Comparison of ENCODE assay signal across 14 cellular contexts in the genomic region with DNA sequence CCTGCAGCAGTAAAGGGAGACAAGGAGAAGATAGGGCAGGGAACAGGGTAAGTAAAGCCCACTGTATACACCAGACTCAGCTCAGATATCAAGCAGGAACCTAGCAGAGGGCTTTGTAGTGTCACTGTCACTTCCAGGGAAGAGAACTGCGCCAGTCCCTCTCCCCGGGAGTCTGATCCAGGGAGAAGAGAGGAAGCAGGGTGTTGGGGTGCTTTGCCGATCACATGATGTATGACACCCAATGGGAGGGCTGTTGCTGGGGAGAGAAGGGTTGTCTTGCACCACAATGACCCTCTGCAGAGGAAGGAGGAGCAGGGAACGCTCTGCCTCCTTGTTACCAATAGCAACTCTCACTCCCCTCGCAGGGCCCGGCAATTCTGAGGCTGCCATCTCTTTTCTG.
DNase-seq lines count a peak whose midpoint lies in the region; ATAC-seq and TF ChIP-seq lines count a peak whose summit lies in the region.
"Had no signal": no experiment of that assay in that cellular context is flagged by ENCODE, and none has a peak within 500 bp of the region (broad histone marks: within the 10 kb centered on the region; RNA-seq: fewer than 3 reads in every experiment).

No MANE protein-coding gene starts in this region.

- no peaks in the 10 kb centered on the region for H3K79me2 ChIP-seq in OCI-LY7 (ENCODE audit: insufficient read depth, low read depth, low read length)

- H4K20me1 ChIP-seq in OCI-LY7 (ENCODE audit: insufficient read depth, low read length): no peaks in the 10 kb centered on the region

- in situ Hi-C loops in ACHN (cut with HindIII; ENCODE audit: low pct_ligation_motif_present, low pct_unique_long_range_greater_than_20kb, low sequenced_read_pairs): loop anchor here (25.0 kb wide), 1 partner anchor 211 kb away; no protein-coding TSS in a partner anchor

- no peaks in the 10 kb centered on the region for H3K9me3 Mint-ChIP-seq in activated CD4-positive, alpha-beta memory T cell treated with anti-CD3 and anti-CD28 coated beads for 36 hours
- H3K9me3 Mint-ChIP-seq: activated naive CD8-positive, alpha-beta T cell treated with anti-CD3 and anti-CD28 coated beads, Interleukin-2, amount 10 ng/mL, durations not matched to agents 7 days and 5 days; IgD-negative memory B cell had no signal

- ATAC-seq in left lung (peak; percentile 72), HG02870 (IDR thresholded peaks at IDR 0.05; ENCODE audit: unreplicated experiment) (no peak)

- H3K4me1 Mint-ChIP-seq in activated CD4-positive, alpha-beta memory T cell treated with anti-CD3 and anti-CD28 coated beads for 36 hours (ENCODE audit: low read depth): peaks cover 28% of the 10 kb centered on the region

- no peaks in the 10 kb centered on the region for H3K27me3 Mint-ChIP-seq in activated CD4-positive, alpha-beta memory T cell treated with anti-CD3 and anti-CD28 coated beads for 36 hours
- H3K27me3 Mint-ChIP-seq: activated naive CD8-positive, alpha-beta T cell treated with anti-CD3 and anti-CD28 coated beads, Interleukin-2, amount 10 ng/mL, durations not matched to agents 7 days and 5 days; IgD-negative memory B cell had no signal

- H3K4me3 ChIP-seq in dorsolateral prefrontal cortex: peak overlapping the region in 40 of 59 donors; percentile 3 to 52 (median 26)
- H3K4me3 ChIP-seq in left lung: no peak overlapping the region
- no peak overlapping the region for H3K4me3 ChIP-seq in OCI-LY7 (ENCODE audit: low read depth, low read length, poor library complexity, severe bottlenecking)
- H3K4me3 ChIP-seq: SJSA1 had no signal

- peaks cover 25% of the 10 kb centered on the region for H3K36me3 Mint-ChIP-seq in activated CD4-positive, alpha-beta memory T cell treated with anti-CD3 and anti-CD28 coated beads for 36 hours

- H3K36me3 ChIP-seq in left lung: no peaks in the 10 kb centered on the region
- no peaks in the 10 kb centered on the region for H3K36me3 ChIP-seq in OCI-LY7 (ENCODE audit: insufficient read depth, low read length)
- H3K36me3 ChIP-seq: SJSA1 had no signal

- no peak overlapping the region for H2AFZ ChIP-seq in OCI-LY7 (ENCODE audit: low read length)

- H3K27ac Mint-ChIP-seq in activated CD4-positive, alpha-beta memory T cell treated with anti-CD3 and anti-CD28 coated beads for 36 hours: no peak overlapping the region
- H3K27ac Mint-ChIP-seq: activated naive CD8-positive, alpha-beta T cell treated with anti-CD3 and anti-CD28 coated beads, Interleukin-2, amount 10 ng/mL, durations not matched to agents 7 days and 5 days; IgD-negative memory B cell had no signal

- DNase-seq in ACHN (peak; percentile 37), dorsolateral prefrontal cortex (peak; percentile 45 to 95 (median 90)), left lung (peak in 1 of 2 donors; percentile 54), OCI-LY7 (ENCODE audit: low spot score) (no peak)
- no peak for DNase-seq in activated CD4-positive, alpha-beta memory T cell treated with anti-CD3 and anti-CD28 coated beads for 36 hours
- DNase-seq in activated naive CD4-positive, alpha-beta T cell treated with anti-CD3 and anti-CD28 coated beads, Interleukin-2, amount 50 U/mL, for 16 hours: no peak
- DNase-seq: activated CD4-positive, alpha-beta T cell treated with anti-CD3 and anti-CD28 coated beads for 4 hours; activated naive CD8-positive, alpha-beta T cell treated with anti-CD3 and anti-CD28 coated beads, Interleukin-2, amount 10 ng/mL, durations not matched to agents 7 days and 5 days; NCI-H446 had no signal

- H3K9me3 ChIP-seq in left lung: no peaks in the 10 kb centered on the region
- no peaks in the 10 kb centered on the region for H3K9me3 ChIP-seq in OCI-LY7 (ENCODE audit: low read length)
- H3K9me3 ChIP-seq: SJSA1 had no signal

- BruUV-seq in OCI-LY7 (replicated peaks; lab: Mats Ljungman, UMichigan): no TSS peak

- no peaks in the 10 kb centered on the region for H3K27me3 ChIP-seq in dorsolateral prefrontal cortex
- no peaks in the 10 kb centered on the region for H3K27me3 ChIP-seq in left lung
- H3K27me3 ChIP-seq: SJSA1 had no signal

- CTCF ChIA-PET in activated CD4-positive, alpha-beta memory T cell treated with anti-CD3 and anti-CD28 coated beads for 36 hours (lab: Charles Lee): no interaction called here
- CTCF ChIA-PET in OCI-LY7 (lab: Charles Lee; ENCODE audit: unreplicated experiment): no interaction called here

- no peak overlapping the region for H3K4me3 Mint-ChIP-seq in activated CD4-positive, alpha-beta memory T cell treated with anti-CD3 and anti-CD28 coated beads for 36 hours
- H3K4me3 Mint-ChIP-seq: activated naive CD8-positive, alpha-beta T cell treated with anti-CD3 and anti-CD28 coated beads, Interleukin-2, amount 10 ng/mL, durations not matched to agents 7 days and 5 days had no signal

- TF ChIP-seq RAD21 in Ishikawa (IDR thresholded peaks at IDR 0.05; ENCODE audit: low read depth): no peak

- intact Hi-C loops in dorsolateral prefrontal cortex (cut with DNase I) (loop anchor here (2.0 to 10.0 kb wide), 3 partner anchors 15 to 661 kb away; no protein-coding TSS in a partner anchor), left lung (cut with DNase I) (no loop called here), OCI-LY7 (cut with micrococcal nuclease; ENCODE audit: unreplicated experiment) (no loop called here)
- intact Hi-C loops in activated CD4-positive, alpha-beta memory T cell treated with anti-CD3 and anti-CD28 coated beads for 36 hours (cut with micrococcal nuclease): no loop called here

- no peaks in the 10 kb centered on the region for H3K9me2 ChIP-seq in OCI-LY7 (ENCODE audit: insufficient read depth, low read length)

- H3K4me2 ChIP-seq in OCI-LY7 (ENCODE audit: low read length): no peak overlapping the region

- POLR2A ChIA-PET in activated CD4-positive, alpha-beta memory T cell treated with anti-CD3 and anti-CD28 coated beads for 36 hours (lab: Charles Lee): no interaction called here
- POLR2A ChIA-PET in OCI-LY7 (lab: Charles Lee): interaction anchor here (0.7 kb wide), 1 partner anchor 658 kb away, joined by 3 read pairs; no protein-coding TSS in a partner anchor

- H3K27ac ChIP-seq in dorsolateral prefrontal cortex (peak overlapping the region; percentile 58 to 97 (median 91)), left lung (no peak overlapping the region), OCI-LY7 (ENCODE audit: low read depth, low read length, poor library complexity, severe bottlenecking) (no peak overlapping the region)
- H3K27ac ChIP-seq: epithelial cell of prostate, SJSA1 had no signal

- H3K4me1 ChIP-seq in left lung (peaks cover 0 to 9% of the 10 kb centered on the region in 2 donors), OCI-LY7 (ENCODE audit: insufficient read depth, low read length, poor library complexity, severe bottlenecking) (no peaks in the 10 kb centered on the region)
- H3K4me1 ChIP-seq: SJSA1 had no signal

- TF ChIP-seq EP300 in Ishikawa (IDR thresholded peaks at IDR 0.05; ENCODE audit: borderline replicate concordance): no peak; the same call in 1 of the 2 replicates

- TF ChIP-seq CTCF in dorsolateral prefrontal cortex (IDR thresholded peaks at IDR 0.05 in 54 of 56, conservative IDR thresholded peaks at IDR 0.05 in 2 of 56; ENCODE audit: low read depth in 1 of 56, partially characterized antibody in 56 of 56) (peak in 15 of 56 donors; percentile 3 to 33 (median 13)), left lung (IDR thresholded peaks at IDR 0.05) (no peak), OCI-LY7 (conservative IDR thresholded peaks at IDR 0.05; ENCODE audit: low read length) (no peak)

TF ChIP-seq in Ishikawa, 13 proteins besides CTCF, POLR2A, EP300 and RAD21 (continues in another document):
- TF ChIP-seq EGR1 (IDR thresholded peaks at IDR 0.05): no peak
- TF ChIP-seq TAF1 (IDR thresholded peaks at IDR 0.05; ENCODE audit: low read depth): no peak
- peak; percentile 80 for TF ChIP-seq CEBPB (IDR thresholded peaks at IDR 0.05)
- TF ChIP-seq FOXM1 (IDR thresholded peaks at IDR 0.05; ENCODE audit: borderline replicate concordance, low read depth): no peak
- TF ChIP-seq, protein P1, sequence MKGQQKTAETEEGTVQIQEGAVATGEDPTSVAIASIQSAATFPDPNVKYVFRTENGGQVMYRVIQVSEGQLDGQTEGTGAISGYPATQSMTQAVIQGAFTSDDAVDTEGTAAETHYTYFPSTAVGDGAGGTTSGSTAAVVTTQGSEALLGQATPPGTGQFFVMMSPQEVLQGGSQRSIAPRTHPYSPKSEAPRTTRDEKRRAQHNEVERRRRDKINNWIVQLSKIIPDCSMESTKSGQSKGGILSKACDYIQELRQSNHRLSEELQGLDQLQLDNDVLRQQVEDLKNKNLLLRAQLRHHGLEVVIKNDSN (IDR thresholded peaks at IDR 0.05): peak; percentile 89
- no peak for TF ChIP-seq YY1 (IDR thresholded peaks at IDR 0.05; ENCODE audit: low read depth)
- TF ChIP-seq, protein P2, sequence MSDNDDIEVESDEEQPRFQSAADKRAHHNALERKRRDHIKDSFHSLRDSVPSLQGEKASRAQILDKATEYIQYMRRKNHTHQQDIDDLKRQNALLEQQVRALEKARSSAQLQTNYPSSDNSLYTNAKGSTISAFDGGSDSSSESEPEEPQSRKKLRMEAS (IDR thresholded peaks at IDR 0.05): no peak
- TF ChIP-seq TEAD4 (IDR thresholded peaks at IDR 0.05): no peak
- no peak for TF ChIP-seq CREB1 (IDR thresholded peaks at IDR 0.05; ENCODE audit: low read depth)
- TF ChIP-seq TCF12 (IDR thresholded peaks at IDR 0.05; ENCODE audit: low read depth): no peak
- no peak for TF ChIP-seq NFIC (IDR thresholded peaks at IDR 0.05)

Comparison
In these comparisons a context has a peak if more than half of its experiments do, and no peak if none do; other contexts are left out.
1. DNase-seq: peak in ACHN (single experiment) and dorsolateral prefrontal cortex (10 of 10); none in activated CD4-positive, alpha-beta memory T cell treated with anti-CD3 and anti-CD28 coated beads for 36 hours (single experiment), OCI-LY7 (single experiment) and activated naive CD4-positive, alpha-beta T cell treated with anti-CD3 and anti-CD28 coated beads, Interleukin-2, amount 50 U/mL, for 16 hours (single experiment).
2. H3K27ac ChIP-seq: peak in dorsolateral prefrontal cortex (59 of 59); none in left lung (0 of 2) and OCI-LY7 (single experiment).
3. H3K4me3 ChIP-seq: peak in dorsolateral prefrontal cortex (40 of 59); none in left lung (0 of 2) and OCI-LY7 (single experiment).
4. intact Hi-C loops: an anchor here in dorsolateral prefrontal cortex (2.0 to 10.0 kb wide); none called in left lung, activated CD4-positive, alpha-beta memory T cell treated with anti-CD3 and anti-CD28 coated beads for 36 hours and OCI-LY7.